Comparison of ENCODE assay signal across 9 cellular contexts in the genomic region with DNA sequence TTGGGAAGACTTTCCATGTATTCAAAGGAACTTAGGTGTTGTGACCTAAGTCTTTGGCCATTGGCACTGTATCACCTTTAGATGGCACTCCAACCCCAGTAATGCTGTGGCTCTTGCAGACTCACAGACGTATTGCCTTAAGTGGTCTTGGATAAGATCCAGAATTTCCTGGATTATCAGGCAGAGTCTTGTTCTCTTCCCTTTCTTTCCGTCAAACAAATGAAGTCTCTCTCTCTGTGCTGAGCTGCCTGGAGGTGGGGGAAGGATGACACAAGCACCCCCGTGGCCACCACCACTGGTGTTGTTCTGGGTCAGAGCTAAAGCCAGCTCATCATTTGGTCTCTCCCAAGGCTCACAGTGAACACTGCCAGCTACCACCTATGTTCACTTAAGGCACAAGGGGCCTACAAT.
A peak's percentile ranks its signal among the peaks of the same experiment; 100 is the strongest.
DNase-seq lines count a peak whose midpoint lies in the region; ATAC-seq and TF ChIP-seq lines count a peak whose summit lies in the region.
"Had no signal": no experiment of that assay in that cellular context is flagged by ENCODE, and none has a peak within 500 bp of the region (broad histone marks: within the 10 kb centered on the region; RNA-seq: fewer than 3 reads in every experiment).

No MANE protein-coding gene starts in this region.

- H2AFZ ChIP-seq in OCI-LY7 (ENCODE audit: low read length), result no peak overlapping the region

- CTCF ChIA-PET in activated naive CD4-positive, alpha-beta T cell treated with anti-CD3 and anti-CD28 coated beads for 36 hours (lab: Charles Lee), result no interaction called here
- CTCF ChIA-PET in OCI-LY7 (lab: Charles Lee; ENCODE audit: unreplicated experiment), result no interaction called here

- intact Hi-C loops in activated naive CD4-positive, alpha-beta T cell treated with anti-CD3 and anti-CD28 coated beads for 36 hours (cut with micrococcal nuclease), result no loop called here
- intact Hi-C loops in OCI-LY7 (cut with micrococcal nuclease; ENCODE audit: unreplicated experiment) (no loop called here), upper lobe of right lung (cut with DNase I) (no loop called here)

- H3K79me2 ChIP-seq in OCI-LY7 (ENCODE audit: insufficient read depth, low read depth, low read length), result no peaks in the 10 kb centered on the region

- no peak overlapping the region for H3K27ac Mint-ChIP-seq in activated naive CD4-positive, alpha-beta T cell treated with anti-CD3 and anti-CD28 coated beads for 36 hours
- no peak overlapping the region for H3K27ac Mint-ChIP-seq in activated T-cell treated with anti-CD3 and anti-CD28 coated beads, Interleukin-2, amount 50 U/mL, for 24 hours

- no peak overlapping the region for H3K4me2 ChIP-seq in OCI-LY7 (ENCODE audit: low read length)
- H3K4me2 ChIP-seq: BLaER1 treated with 17β-estradiol and CSF1 and Interleukin-3, amounts not matched to agents 10 nM and 100 nM had no signal

- H3K36me3 ChIP-seq in OCI-LY7 (ENCODE audit: insufficient read depth, low read length) (no peaks in the 10 kb centered on the region), upper lobe of right lung (no peaks in the 10 kb centered on the region), Peyer's patch (no peaks in the 10 kb centered on the region)
- H3K36me3 ChIP-seq: BLaER1 treated with 17β-estradiol and CSF1 and Interleukin-3, amounts not matched to agents 10 nM and 100 nM had no signal

- H3K27me3 Mint-ChIP-seq in activated naive CD4-positive, alpha-beta T cell treated with anti-CD3 and anti-CD28 coated beads for 36 hours (ENCODE audit: low read depth), result no peaks in the 10 kb centered on the region
- no peaks in the 10 kb centered on the region for H3K27me3 Mint-ChIP-seq in activated T-cell treated with anti-CD3 and anti-CD28 coated beads, Interleukin-2, amount 50 U/mL, for 24 hours

- H3K4me1 ChIP-seq in OCI-LY7 (ENCODE audit: insufficient read depth, low read length, poor library complexity, severe bottlenecking) (no peaks in the 10 kb centered on the region), upper lobe of right lung (no peaks in the 10 kb centered on the region), Peyer's patch (no peaks in the 10 kb centered on the region)
- H3K4me1 ChIP-seq: BLaER1 treated with 17β-estradiol and CSF1 and Interleukin-3, amounts not matched to agents 10 nM and 100 nM had no signal

- peak; percentile 84 for ATAC-seq in upper lobe of right lung
- no peak for ATAC-seq in GM19023 (IDR thresholded peaks at IDR 0.05; ENCODE audit: unreplicated experiment)

- peaks cover 5% of the 10 kb centered on the region for H3K9me3 Mint-ChIP-seq in activated naive CD4-positive, alpha-beta T cell treated with anti-CD3 and anti-CD28 coated beads for 36 hours
- peaks cover 31% of the 10 kb centered on the region for H3K9me3 Mint-ChIP-seq in activated T-cell treated with anti-CD3 and anti-CD28 coated beads, Interleukin-2, amount 50 U/mL, for 24 hours

- H3K27ac ChIP-seq in OCI-LY7 (ENCODE audit: low read depth, low read length, poor library complexity, severe bottlenecking) (no peak overlapping the region), upper lobe of right lung (no peak overlapping the region), Peyer's patch (no peak overlapping the region)
- H3K27ac ChIP-seq: BLaER1 treated with 17β-estradiol and CSF1 and Interleukin-3, amounts not matched to agents 10 nM and 100 nM had no signal

- no peak for TF ChIP-seq POLR2A in Peyer's patch (IDR thresholded peaks at IDR 0.05)

- TF ChIP-seq CTCF in OCI-LY7 (conservative IDR thresholded peaks at IDR 0.05; ENCODE audit: low read length) (peak; percentile 66; the same call in 1 of the 2 replicates), upper lobe of right lung (IDR thresholded peaks at IDR 0.05) (peak; percentile 47), Peyer's patch (IDR thresholded peaks at IDR 0.05) (no peak)

- no peaks in the 10 kb centered on the region for H3K4me1 Mint-ChIP-seq in activated naive CD4-positive, alpha-beta T cell treated with anti-CD3 and anti-CD28 coated beads for 36 hours (ENCODE audit: low read depth)
- H3K4me1 Mint-ChIP-seq in activated T-cell treated with anti-CD3 and anti-CD28 coated beads, Interleukin-2, amount 50 U/mL, for 24 hours (ENCODE audit: low read depth), result no peaks in the 10 kb centered on the region

- no peaks in the 10 kb centered on the region for H3K9me3 ChIP-seq in OCI-LY7 (ENCODE audit: low read length)
- no peaks in the 10 kb centered on the region for H3K9me3 ChIP-seq in upper lobe of right lung
- peaks cover 0 to 4% (median 0%) of the 10 kb centered on the region in 4 donors for H3K9me3 ChIP-seq in Peyer's patch
- H3K9me3 ChIP-seq: BLaER1 treated with 17β-estradiol and CSF1 and Interleukin-3, amounts not matched to agents 10 nM and 100 nM had no signal

- no TSS peak for BruUV-seq in OCI-LY7 (replicated peaks; lab: Mats Ljungman, UMichigan)

- no peaks in the 10 kb centered on the region for H3K27me3 ChIP-seq in upper lobe of right lung
- H3K27me3 ChIP-seq in Peyer's patch, result no peaks in the 10 kb centered on the region
- H3K27me3 ChIP-seq: BLaER1 treated with 17β-estradiol and CSF1 and Interleukin-3, amounts not matched to agents 10 nM and 100 nM had no signal

- H3K9me2 ChIP-seq in OCI-LY7 (ENCODE audit: insufficient read depth, low read length), result no peaks in the 10 kb centered on the region

- H4K20me1 ChIP-seq in OCI-LY7 (ENCODE audit: insufficient read depth, low read length), result no peaks in the 10 kb centered on the region
- H4K20me1 ChIP-seq: BLaER1 treated with 17β-estradiol and CSF1 and Interleukin-3, amounts not matched to agents 10 nM and 100 nM had no signal

- no peak overlapping the region for H3K4me3 Mint-ChIP-seq in activated naive CD4-positive, alpha-beta T cell treated with anti-CD3 and anti-CD28 coated beads for 36 hours
- H3K4me3 Mint-ChIP-seq in activated T-cell treated with anti-CD3 and anti-CD28 coated beads, Interleukin-2, amount 50 U/mL, for 24 hours, result no peak overlapping the region

- DNase-seq in activated naive CD4-positive, alpha-beta T cell treated with anti-CD3 and anti-CD28 coated beads for 36 hours, result peak; percentile 5
- DNase-seq in activated naive CD4-positive, alpha-beta T cell (lab: John Stamatoyannopoulos, UW), result no peak
- DNase-seq in OCI-LY7 (ENCODE audit: low spot score), result peak; percentile 34
- DNase-seq in foreskin melanocyte, result peak; percentile 69
- DNase-seq in upper lobe of right lung, result no peak
- no peak for DNase-seq in activated T-cell treated with anti-CD3 and anti-CD28 coated beads, Interleukin-2, amount 50 U/mL, for 24 hours
- no peak for DNase-seq in Peyer's patch

- no peak overlapping the region for H3K4me3 ChIP-seq in OCI-LY7 (ENCODE audit: low read depth, low read length, poor library complexity, severe bottlenecking)
- H3K4me3 ChIP-seq in upper lobe of right lung, result no peak overlapping the region
- no peak overlapping the region for H3K4me3 ChIP-seq in Peyer's patch
- H3K4me3 ChIP-seq: BLaER1 treated with 17β-estradiol and CSF1 and Interleukin-3, amounts not matched to agents 10 nM and 100 nM had no signal

- H3K36me3 Mint-ChIP-seq in activated naive CD4-positive, alpha-beta T cell treated with anti-CD3 and anti-CD28 coated beads for 36 hours (ENCODE audit: low read depth), result no peaks in the 10 kb centered on the region
- no peaks in the 10 kb centered on the region for H3K36me3 Mint-ChIP-seq in activated T-cell treated with anti-CD3 and anti-CD28 coated beads, Interleukin-2, amount 50 U/mL, for 24 hours (ENCODE audit: low read depth)

- POLR2A ChIA-PET in OCI-LY7 (lab: Charles Lee), result no interaction called here

Comparison
In these comparisons a context has a peak if more than half of its experiments do, and no peak if none do; other contexts are left out.
1. DNase-seq: peak in activated naive CD4-positive, alpha-beta T cell treated with anti-CD3 and anti-CD28 coated beads for 36 hours (single experiment), OCI-LY7 (single experiment) and foreskin melanocyte (single experiment); none in activated naive CD4-positive, alpha-beta T cell (0 of 4), upper lobe of right lung (single experiment), activated T-cell treated with anti-CD3 and anti-CD28 coated beads, Interleukin-2, amount 50 U/mL, for 24 hours (single experiment) and Peyer's patch (0 of 3).
2. CTCF ChIP-seq: peak in OCI-LY7 (single experiment) and upper lobe of right lung (single experiment); none in Peyer's patch (0 of 6).